ENCODE assay signal across 8 cellular contexts in the genomic region with DNA sequence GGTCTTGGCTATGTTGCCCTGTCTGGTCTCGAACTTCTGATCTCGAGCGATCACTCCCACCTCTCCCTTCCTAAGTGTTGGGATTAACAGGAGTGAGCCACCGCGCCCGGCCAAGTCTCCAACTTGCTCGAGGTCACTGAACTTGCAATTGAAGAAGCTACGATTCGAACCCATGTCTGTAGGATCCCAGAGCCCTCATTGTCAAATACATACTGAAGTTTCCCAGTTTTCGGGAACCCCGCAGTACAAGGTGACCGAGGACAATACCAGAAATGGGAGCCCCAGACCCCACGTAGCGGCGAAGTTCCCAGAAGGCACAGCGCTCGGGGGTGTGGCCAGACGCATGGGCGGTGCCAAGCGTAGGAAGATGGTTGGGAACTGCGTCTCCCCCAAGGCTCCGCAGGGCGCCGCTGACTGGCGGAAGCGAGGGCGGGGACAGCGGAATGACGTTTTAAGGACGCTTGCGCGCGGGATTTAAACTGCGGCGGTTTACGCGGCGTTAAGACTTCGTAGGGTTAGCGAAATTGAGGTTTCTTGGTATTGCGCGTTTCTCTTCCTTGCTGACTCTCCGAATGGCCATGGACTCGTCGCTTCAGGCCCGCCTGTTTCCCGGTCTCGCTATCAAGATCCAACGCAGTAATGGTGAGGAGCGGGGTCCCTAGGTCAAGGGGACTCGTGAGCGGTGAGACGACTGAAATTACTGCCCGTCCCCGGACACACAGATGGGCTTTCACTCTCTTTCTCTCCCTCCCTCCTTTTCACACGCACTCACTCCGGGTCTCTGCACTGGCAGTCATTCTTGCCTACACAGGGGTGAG. TPM values are rescaled to one million over a fixed set of nuclear protein-coding genes. Genes with fewer than 3 reads are reported as not detected.
DNase-seq lines count a peak whose midpoint lies in the region; ATAC-seq and TF ChIP-seq lines count a peak whose summit lies in the region.

A gene (plus strand): TSS at position 477 of the 818 bp plus-strand sequence. CDS start 96 bp downstream, at position 573.

- H3K27me3 Mint-ChIP-seq in activated CD4-positive, alpha-beta T cell treated with anti-CD3 and anti-CD28 coated beads, Interleukin-2, amount 10 ng/mL, durations not matched to agents 24 days and 14 days, result no peaks in the 10 kb centered on the region

- peak; percentile 88 for DNase-seq in BJ (ENCODE audit: low read depth)
- DNase-seq in NCI-H526 treated with DMSO at 0.1 percent for 48 hours (lab: John Stamatoyannopoulos, UW), result peak; percentile 99
- DNase-seq in activated CD4-positive, alpha-beta T cell treated with anti-CD3 and anti-CD28 coated beads, Interleukin-2, amount 10 ng/mL, durations not matched to agents 24 days and 14 days, result peak; percentile 99
- DNase-seq in cortex of kidney (lab: John Stamatoyannopoulos, UW), result peak; percentile 22
- DNase-seq in left colon, result peak; percentile 97 to 99
- DNase-seq in stimulated activated CD4-positive, alpha-beta T cell treated with anti-CD3 and anti-CD28 coated beads, Interleukin-1b, Interleukin-23, amount 100 ng/mL, for 48 hours, result peak; percentile 97

- peaks cover 24% of the 10 kb centered on the region for H3K36me3 Mint-ChIP-seq in activated CD4-positive, alpha-beta T cell treated with anti-CD3 and anti-CD28 coated beads, Interleukin-2, amount 10 ng/mL, durations not matched to agents 24 days and 14 days (ENCODE audit: low read depth)

- intact Hi-C loops in activated CD4-positive, alpha-beta T cell treated with anti-CD3 and anti-CD28 coated beads, Interleukin-2, amount 10 ng/mL, durations not matched to agents 24 days and 14 days (cut with micrococcal nuclease), result loop anchor here (1.0 kb wide), 3 partner anchors 8 to 65 kb away; a partner anchor contains a TSS
- intact Hi-C loops in left colon (cut with DNase I, micrococcal nuclease), result no loop called here

- peak within 1 kb of the TSS; percentile 64 for H3K4me3 ChIP-seq in BJ (ENCODE audit: low read depth, low read length)

- peak within 1 kb of the TSS; percentile 97 for H3K27ac Mint-ChIP-seq in activated CD4-positive, alpha-beta T cell treated with anti-CD3 and anti-CD28 coated beads, Interleukin-2, amount 10 ng/mL, durations not matched to agents 24 days and 14 days

- ATAC-seq in GM19324 (IDR thresholded peaks at IDR 0.05; ENCODE audit: low FRiP score, unreplicated experiment) (peak; percentile 99), HG03469 (IDR thresholded peaks at IDR 0.05; ENCODE audit: unreplicated experiment) (peak; percentile 92), left colon (peak; percentile 100)

- H3K36me3 ChIP-seq in BJ (ENCODE audit: control insufficient read depth, insufficient read depth, low read length), result 0 out of 2 replicates have a peak, but pooled peaks cover 2% of the 10 kb centered on the region

- H3K4me3 Mint-ChIP-seq in activated CD4-positive, alpha-beta T cell treated with anti-CD3 and anti-CD28 coated beads, Interleukin-2, amount 10 ng/mL, durations not matched to agents 24 days and 14 days, result peak within 1 kb of the TSS; percentile 96

- no peaks in the 10 kb centered on the region for H3K27me3 ChIP-seq in BJ (ENCODE audit: control insufficient read depth, insufficient read depth, low read length)

- CTCF ChIA-PET in BJ (lab: Yijun Ruan, JAX), result no interaction called here

- POLR2A ChIA-PET in BJ (lab: Charles Lee), result interaction anchor here (0.5 kb wide), 1 partner anchor 8 kb away, joined by 4 read pairs; no protein-coding TSS in a partner anchor

- H3K4me1 Mint-ChIP-seq in activated CD4-positive, alpha-beta T cell treated with anti-CD3 and anti-CD28 coated beads, Interleukin-2, amount 10 ng/mL, durations not matched to agents 24 days and 14 days, result peaks cover 38% of the 10 kb centered on the region

- no peaks in the 10 kb centered on the region for H3K9me3 Mint-ChIP-seq in activated CD4-positive, alpha-beta T cell treated with anti-CD3 and anti-CD28 coated beads, Interleukin-2, amount 10 ng/mL, durations not matched to agents 24 days and 14 days

- TF ChIP-seq CTCF in BJ (IDR thresholded peaks at IDR 0.05; ENCODE audit: insufficient read depth, low read depth, low read length), result no peak

RNA-seq across cellular contexts. Expression of the gene that starts here (rescaled TPM):
- polyA plus RNA-seq in BJ (2011; rRNA removed), result 30.0 and 35.3 TPM in 2 replicates
- 19.9 and 28.5 TPM in 2 replicates for polyA minus RNA-seq in BJ (2011; rRNA and poly(A)+ RNA removed)
- total RNA-seq in activated CD4-positive, alpha-beta T cell treated with anti-CD3 and anti-CD28 coated beads, Interleukin-2, amount 10 ng/mL, durations not matched to agents 24 days and 14 days, result 78.1 and 82.7 TPM in 2 replicates
- total RNA-seq in left colon, result 1 to 10 TPM; 2.6 to 9.1 TPM

Comparison
In these comparisons a context has a peak if more than half of its experiments do, and no peak if none do; other contexts are left out.
1. Peak in every context shown above with its lines: DNase-seq, ATAC-seq and H3K4me3 ChIP-seq.
2. DNase-seq: peak in every context shown above with its lines; median percentile 99 in NCI-H526 treated with DMSO at 0.1 percent for 48 hours; 99 in activated CD4-positive, alpha-beta T cell treated with anti-CD3 and anti-CD28 coated beads, Interleukin-2, amount 10 ng/mL, durations not matched to agents 24 days and 14 days; 98 in left colon; 97 in stimulated activated CD4-positive, alpha-beta T cell treated with anti-CD3 and anti-CD28 coated beads, Interleukin-1b, Interleukin-23, amount 100 ng/mL, for 48 hours; 88 in BJ; 22 in cortex of kidney.